In genomic region chr7:113710310-113711106, GRCh38 we compare ENCODE assay signal across 8 cellular contexts.
DNase-seq lines count a peak whose midpoint lies in the region; ATAC-seq and TF ChIP-seq lines count a peak whose summit lies in the region.

No MANE protein-coding gene starts in this region.

- H3K27ac Mint-ChIP-seq in activated CD8-positive, alpha-beta T cell treated with anti-CD3 and anti-CD28 coated beads for 36 hours, result no peak overlapping the region

- H3K4me3 Mint-ChIP-seq in activated CD8-positive, alpha-beta T cell treated with anti-CD3 and anti-CD28 coated beads for 36 hours, result no peak overlapping the region

- POLR2A ChIA-PET in activated CD8-positive, alpha-beta T cell treated with anti-CD3 and anti-CD28 coated beads for 36 hours (lab: Charles Lee), result no interaction called here

- H3K4me1 Mint-ChIP-seq in activated CD8-positive, alpha-beta T cell treated with anti-CD3 and anti-CD28 coated beads for 36 hours (ENCODE audit: low read depth), result no peaks in the 10 kb centered on the region

- H3K27ac ChIP-seq in foreskin keratinocyte, result no peak overlapping the region

- DNase-seq in GM03348 (ENCODE audit: low spot score) (peak; percentile 59), HK-2 (ENCODE audit: unreplicated experiment) (peak; percentile 48), NCI-H524 treated with DMSO at 0.1 percent for 48 hours (lab: John Stamatoyannopoulos, UW) (peak; percentile 34), foreskin keratinocyte (peak; percentile 54 to 77), omental fat pad (ENCODE audit: low spot score) (no peak)
- DNase-seq in activated CD8-positive, alpha-beta T cell treated with anti-CD3 and anti-CD28 coated beads for 36 hours, result peak; percentile 46
- DNase-seq in stimulated activated naive CD4-positive, alpha-beta T cell treated with Interleukin-2 at 50 U/mL for 16 hours (lab: John Stamatoyannopoulos, UW), result no peak

- H3K27me3 Mint-ChIP-seq in activated CD8-positive, alpha-beta T cell treated with anti-CD3 and anti-CD28 coated beads for 36 hours, result peaks cover 2% of the 10 kb centered on the region

- no peaks in the 10 kb centered on the region for H3K27me3 ChIP-seq in foreskin keratinocyte

- CTCF ChIA-PET in activated CD8-positive, alpha-beta T cell treated with anti-CD3 and anti-CD28 coated beads for 36 hours (lab: Charles Lee), result interaction anchor here (0.6 to 1.7 kb wide), 15 partner anchors 9 to 289 kb away, joined by 3 to 9 read pairs (median 3); no protein-coding TSS in a partner anchor

- H3K4me1 ChIP-seq in foreskin keratinocyte, result no peaks in the 10 kb centered on the region

- ATAC-seq in GM21515 (IDR thresholded peaks at IDR 0.05; ENCODE audit: unreplicated experiment), result peak; percentile 99
- ATAC-seq in activated CD8-positive, alpha-beta T cell treated with anti-CD3 and anti-CD28 coated beads for 36 hours, result peak; percentile 56
- ATAC-seq in foreskin keratinocyte, result peak; percentile 92
- no peak for ATAC-seq in omental fat pad (ENCODE audit: low FRiP score)

- H3K9me3 Mint-ChIP-seq in activated CD8-positive, alpha-beta T cell treated with anti-CD3 and anti-CD28 coated beads for 36 hours, result no peaks in the 10 kb centered on the region

- intact Hi-C loops in activated CD8-positive, alpha-beta T cell treated with anti-CD3 and anti-CD28 coated beads for 36 hours (cut with micrococcal nuclease), result no loop called here

- H3K36me3 Mint-ChIP-seq in activated CD8-positive, alpha-beta T cell treated with anti-CD3 and anti-CD28 coated beads for 36 hours (ENCODE audit: low read depth), result no peaks in the 10 kb centered on the region

- peak; percentile 96 for TF ChIP-seq CTCF in activated CD8-positive, alpha-beta T cell treated with anti-CD3 and anti-CD28 coated beads for 36 hours (IDR thresholded peaks at IDR 0.05)
- TF ChIP-seq CTCF in foreskin keratinocyte (conservative IDR thresholded peaks at IDR 0.05) (peak; percentile 91), omental fat pad (IDR thresholded peaks at IDR 0.05) (peak in 2 of 3 donors; percentile 19 to 43)

Comparison
In these comparisons a context has a peak if more than half of its experiments do, and no peak if none do; other contexts are left out.
1. DNase-seq: peak in GM03348 (single experiment), HK-2 (single experiment), NCI-H524 treated with DMSO at 0.1 percent for 48 hours (single experiment), activated CD8-positive, alpha-beta T cell treated with anti-CD3 and anti-CD28 coated beads for 36 hours (single experiment) and foreskin keratinocyte (2 of 2); none in omental fat pad (single experiment) and stimulated activated naive CD4-positive, alpha-beta T cell treated with Interleukin-2 at 50 U/mL for 16 hours (single experiment).
2. CTCF ChIP-seq: peak in every context shown above with its lines; median percentile 96 in activated CD8-positive, alpha-beta T cell treated with anti-CD3 and anti-CD28 coated beads for 36 hours; 91 in foreskin keratinocyte; 31 in omental fat pad.